In genomic region chr5:147388171-147388977, GRCh38 we compare ENCODE assay signal across 25 cellular contexts.
A peak's percentile ranks its signal among the peaks of the same experiment; 100 is the strongest.
DNase-seq lines count a peak whose midpoint lies in the region; ATAC-seq and TF ChIP-seq lines count a peak whose summit lies in the region.
"Had no signal": no experiment of that assay in that cellular context is flagged by ENCODE, and none has a peak within 500 bp of the region (broad histone marks: within the 10 kb centered on the region; RNA-seq: fewer than 3 reads in every experiment).

No MANE protein-coding gene starts in this region.

- DNase-seq in DMS53 (lab: John Stamatoyannopoulos, UW) = peak; percentile 49
- no peak for DNase-seq in DMS53 treated with DMSO at 0.1 percent for 48 hours (lab: John Stamatoyannopoulos, UW; ENCODE audit: unreplicated experiment)
- DNase-seq in NCI-H345 treated with DMSO at 0.1 percent for 48 hours (lab: John Stamatoyannopoulos, UW; ENCODE audit: unreplicated experiment) = peak; percentile 12
- no peak for DNase-seq in glutamatergic neuron
- no peak for DNase-seq in activated CD4-positive, CD25-positive, alpha-beta regulatory T cell (lab: John Stamatoyannopoulos, UW)
- DNase-seq: activated CD4-positive, alpha-beta T cell treated with anti-CD3 and anti-CD28 coated beads for 1 hour; activated CD8-positive, alpha-beta T cell treated with anti-CD3 and anti-CD28 coated beads for 36 hours; activated effector memory CD4-positive, alpha-beta T cell treated with anti-CD3 and anti-CD28 coated beads, Interleukin-2, amount 50 U/mL, for 16 hours; body of pancreas; CD4-positive, CD25-positive, alpha-beta regulatory T cell; effector CD4-positive, alpha-beta T cell; GDM1; lower lobe of right lung; NCI-H1105 treated with DMSO at 0.1 percent for 48 hours; NCI-H2081 treated with DMSO at 0.1 percent for 48 hours; Peyer's patch; SJCRH30; stimulated activated CD8-positive, alpha-beta memory T cell treated with anti-CD3 and anti-CD28 coated beads, Interleukin-4, amount 100 ng/mL, for 48 hours; T-helper 1 cell; transverse colon had no signal

- H3K27ac Mint-ChIP-seq in glutamatergic neuron (ENCODE audit: unreplicated experiment) = peak overlapping the region; percentile 9
- H3K27ac Mint-ChIP-seq: activated CD8-positive, alpha-beta T cell treated with anti-CD3 and anti-CD28 coated beads for 36 hours; CD4-positive, CD25-positive, alpha-beta regulatory T cell had no signal

- H3K4me3 ChIP-seq in stomach smooth muscle (ENCODE audit: low read length in 2 of 2) = no peak overlapping the region
- H3K4me3 ChIP-seq: body of pancreas, lower lobe of right lung, Peyer's patch, SJCRH30, transverse colon had no signal

- ATAC-seq in GM21825 (IDR thresholded peaks at IDR 0.05; ENCODE audit: unreplicated experiment) (no peak), HG03039 (IDR thresholded peaks at IDR 0.05; ENCODE audit: unreplicated experiment) (no peak)
- ATAC-seq: activated CD8-positive, alpha-beta T cell treated with anti-CD3 and anti-CD28 coated beads for 36 hours; body of pancreas; lower lobe of right lung had no signal

- peaks cover 2% of the 10 kb centered on the region for H3K9me3 Mint-ChIP-seq in glutamatergic neuron (ENCODE audit: unreplicated experiment)
- H3K9me3 Mint-ChIP-seq: activated CD8-positive, alpha-beta T cell treated with anti-CD3 and anti-CD28 coated beads for 36 hours; CD4-positive, CD25-positive, alpha-beta regulatory T cell had no signal

- no peaks in the 10 kb centered on the region for H3K9me3 ChIP-seq in stomach smooth muscle (ENCODE audit: control insufficient read depth in 2 of 2, low read length in 2 of 2)
- H3K9me3 ChIP-seq: body of pancreas, lower lobe of right lung, Peyer's patch, SJCRH30, transverse colon had no signal

- no peak overlapping the region for H3K4me3 Mint-ChIP-seq in glutamatergic neuron (ENCODE audit: unreplicated experiment)
- H3K4me3 Mint-ChIP-seq: activated CD8-positive, alpha-beta T cell treated with anti-CD3 and anti-CD28 coated beads for 36 hours; CD4-positive, CD25-positive, alpha-beta regulatory T cell had no signal

- H3K9ac ChIP-seq in stomach smooth muscle (ENCODE audit: low read length in 2 of 2) = no peak overlapping the region

- H3K4me1 ChIP-seq in stomach smooth muscle (ENCODE audit: control insufficient read depth, insufficient read depth, low read length) = peaks cover 8% of the 10 kb centered on the region
- H3K4me1 ChIP-seq: body of pancreas, lower lobe of right lung, Peyer's patch had no signal

- peaks cover 8% of the 10 kb centered on the region for H3K4me1 Mint-ChIP-seq in glutamatergic neuron (ENCODE audit: low read depth, unreplicated experiment)
- H3K4me1 Mint-ChIP-seq: CD4-positive, CD25-positive, alpha-beta regulatory T cell had no signal

- H3K36me3 ChIP-seq in stomach smooth muscle (ENCODE audit: control insufficient read depth in 2 of 2, insufficient read depth in 2 of 2, low read length in 2 of 2) = peaks cover 12 to 19% of the 10 kb centered on the region in 2 donors
- H3K36me3 ChIP-seq: Peyer's patch, transverse colon had no signal

- peak overlapping the region; percentile 3 for H3K27ac ChIP-seq in stomach smooth muscle (ENCODE audit: low read length)
- H3K27ac ChIP-seq: 22Rv1, body of pancreas, lower lobe of right lung, Peyer's patch, SJCRH30, transverse colon had no signal

- no peaks in the 10 kb centered on the region for H3K27me3 ChIP-seq in stomach smooth muscle (ENCODE audit: control insufficient read depth in 1 of 2, insufficient read depth in 2 of 2, low read length in 2 of 2)
- H3K27me3 ChIP-seq: body of pancreas, Peyer's patch, SJCRH30, transverse colon had no signal

- TF ChIP-seq CTCF in glutamatergic neuron (IDR thresholded peaks at IDR 0.05; ENCODE audit: partially characterized antibody, unreplicated experiment) = no peak

- H3K27me3 Mint-ChIP-seq in glutamatergic neuron (ENCODE audit: unreplicated experiment) = peaks cover 4% of the 10 kb centered on the region
- H3K27me3 Mint-ChIP-seq: CD4-positive, CD25-positive, alpha-beta regulatory T cell; progenitor cell of endocrine pancreas had no signal

- H3K36me3 Mint-ChIP-seq in glutamatergic neuron (ENCODE audit: unreplicated experiment) = peaks cover under 1% of the 10 kb centered on the region
- H3K36me3 Mint-ChIP-seq: CD4-positive, CD25-positive, alpha-beta regulatory T cell had no signal

Comparison
In these comparisons a context has a peak if more than half of its experiments do, and no peak if none do; other contexts are left out.
1. DNase-seq: peak in DMS53 (single experiment) and NCI-H345 treated with DMSO at 0.1 percent for 48 hours (single experiment); none in DMS53 treated with DMSO at 0.1 percent for 48 hours (single experiment), glutamatergic neuron (single experiment) and activated CD4-positive, CD25-positive, alpha-beta regulatory T cell (0 of 4).